ENCODE assay signal across 9 cellular contexts in the genomic region with DNA sequence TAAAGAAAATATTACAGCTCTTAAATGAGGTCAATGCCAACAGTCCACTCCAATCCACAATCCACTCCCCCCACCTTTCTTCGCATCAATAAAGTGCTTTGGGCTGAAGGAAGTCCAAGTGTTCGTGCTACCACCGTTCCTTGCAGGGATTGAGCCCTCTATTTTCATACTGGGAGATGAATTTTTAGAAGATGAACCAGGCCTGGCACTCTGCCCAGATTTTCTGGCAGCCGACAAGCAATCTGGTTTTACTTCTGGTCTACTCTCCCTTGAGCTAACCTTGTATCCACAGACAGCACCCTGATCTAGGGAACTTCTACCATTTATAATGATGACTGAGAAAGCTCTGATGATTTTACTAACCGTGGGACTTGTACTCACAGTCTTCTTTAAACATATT.
DNase-seq lines count a peak whose midpoint lies in the region; ATAC-seq and TF ChIP-seq lines count a peak whose summit lies in the region.
"Had no signal": no experiment of that assay in that cellular context is flagged by ENCODE, and none has a peak within 500 bp of the region (broad histone marks: within the 10 kb centered on the region; RNA-seq: fewer than 3 reads in every experiment).

No MANE protein-coding gene starts in this region.

- no peaks in the 10 kb centered on the region; the same call in 1 of the 2 replicates for H3K27me3 ChIP-seq in BE2C
- no peaks in the 10 kb centered on the region for H3K27me3 ChIP-seq in lung (ENCODE audit: control insufficient read depth, insufficient read depth)

- no peaks in the 10 kb centered on the region for H3K9me3 ChIP-seq in BE2C
- no peaks in the 10 kb centered on the region for H3K9me3 ChIP-seq in lung (ENCODE audit: control insufficient read depth in 2 of 2, insufficient read depth in 1 of 2, low read length in 1 of 2)

- peaks cover 42% of the 10 kb centered on the region for H3K4me1 ChIP-seq in BE2C
- H3K4me1 ChIP-seq in lung (ENCODE audit: control insufficient read depth in 2 of 2, insufficient read depth in 2 of 2, low read length in 2 of 2) = peaks cover 0 to 6% of the 10 kb centered on the region in 2 donors

- TF ChIP-seq CTCF in BE2C (IDR thresholded peaks at IDR 0.05; ENCODE audit: low read depth, low read length) (no peak), lung (IDR thresholded peaks at IDR 0.05; ENCODE audit: control extremely low read depth, extremely low read depth) (no peak)

- H3K27ac ChIP-seq in lung (ENCODE audit: low read depth in 1 of 2, low read length in 1 of 2) = no peak overlapping the region

- H3K4me3 ChIP-seq in BE2C (ENCODE audit: low read depth, low read length) (no peak overlapping the region; the same call in 1 of the 2 replicates), lung (no peak overlapping the region)

- no peaks in the 10 kb centered on the region for H3K36me3 ChIP-seq in BE2C
- no peaks in the 10 kb centered on the region for H3K36me3 ChIP-seq in lung (ENCODE audit: control insufficient read depth in 2 of 2, insufficient read depth in 2 of 2, low read length in 2 of 2)

- no peak for ATAC-seq in lung (ENCODE audit: insufficient read depth, low FRiP score)
- ATAC-seq in GM19463 (IDR thresholded peaks at IDR 0.05; ENCODE audit: unreplicated experiment) = no peak
- ATAC-seq in HG02642 (IDR thresholded peaks at IDR 0.05; ENCODE audit: poor library complexity, unreplicated experiment) = no peak
- ATAC-seq: Panc1 had no signal

- WGBS in lung, 2 donors = 44 to 51% methylated on average over 5 of the region's 5 CpGs

- DNase-seq in BE2C = peak; percentile 92
- DNase-seq in NCI-H1436 (lab: John Stamatoyannopoulos, UW) = peak; percentile 28
- DNase-seq in brain pericyte (ENCODE audit: low read depth, low spot score) = peak; percentile 73
- DNase-seq in lung (ENCODE audit: low spot score) = peak; percentile 40
- no peak for DNase-seq in GM19238 (ENCODE audit: insufficient read length, low spot score)
- DNase-seq in cortex of kidney (lab: John Stamatoyannopoulos, UW) = no peak

Comparison
In these comparisons a context has a peak if more than half of its experiments do, and no peak if none do; other contexts are left out.
1. DNase-seq: peak in BE2C (single experiment), NCI-H1436 (single experiment), brain pericyte (single experiment) and lung (single experiment); none in GM19238 (single experiment) and cortex of kidney (single experiment).